In the genomic region with DNA sequence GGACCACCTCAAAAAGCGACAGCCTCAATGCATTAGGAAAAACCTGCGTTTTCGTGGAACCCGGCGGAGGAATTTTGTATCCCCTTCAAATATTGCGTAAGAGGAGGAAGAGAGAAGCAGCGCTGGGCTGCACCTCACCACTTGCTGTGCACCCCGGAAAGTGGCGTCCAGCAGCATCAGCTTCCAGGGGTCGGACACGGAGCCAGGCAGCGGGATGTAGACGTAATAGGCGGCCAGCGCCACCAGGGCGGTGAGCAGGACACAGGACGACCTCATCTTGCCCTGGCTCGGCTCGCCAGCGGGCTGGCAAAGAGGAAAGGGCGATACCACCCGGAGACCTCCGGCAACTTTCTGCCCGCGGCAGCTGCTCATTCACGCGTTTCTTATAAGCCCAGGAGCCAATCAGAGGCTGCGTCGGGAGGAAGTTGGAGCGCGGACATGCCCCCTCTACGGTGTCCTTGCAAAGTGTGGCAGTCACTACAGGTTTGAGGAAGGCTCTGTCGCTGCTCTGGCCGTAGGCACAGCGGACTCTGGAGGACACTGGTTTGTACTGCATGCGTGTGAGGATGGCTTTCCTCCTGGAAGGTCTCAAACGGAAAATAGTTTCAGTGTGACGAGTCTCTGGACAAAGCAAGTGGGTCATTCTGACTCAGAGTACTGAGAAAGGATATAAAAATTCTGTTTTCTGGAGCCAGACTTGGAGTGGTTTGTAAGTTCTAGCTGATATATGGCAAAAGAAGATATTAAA, we compare ENCODE assay signal across 1 cellular context.
TF ChIP-seq lines count a peak whose summit lies in the region.

A gene with protein sequence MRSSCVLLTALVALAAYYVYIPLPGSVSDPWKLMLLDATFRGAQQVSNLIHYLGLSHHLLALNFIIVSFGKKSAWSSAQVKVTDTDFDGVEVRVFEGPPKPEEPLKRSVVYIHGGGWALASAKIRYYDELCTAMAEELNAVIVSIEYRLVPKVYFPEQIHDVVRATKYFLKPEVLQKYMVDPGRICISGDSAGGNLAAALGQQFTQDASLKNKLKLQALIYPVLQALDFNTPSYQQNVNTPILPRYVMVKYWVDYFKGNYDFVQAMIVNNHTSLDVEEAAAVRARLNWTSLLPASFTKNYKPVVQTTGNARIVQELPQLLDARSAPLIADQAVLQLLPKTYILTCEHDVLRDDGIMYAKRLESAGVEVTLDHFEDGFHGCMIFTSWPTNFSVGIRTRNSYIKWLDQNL (minus strand): TSS at position 359 of the 748 bp plus-strand sequence. CDS start 83 bp downstream, at position 276.

TF ChIP-seq in HepG2, 621 proteins besides CTCF, POLR2A, EP300 and RAD21 (continued from another document and continues in another):
- TF ChIP-seq, protein P1, sequence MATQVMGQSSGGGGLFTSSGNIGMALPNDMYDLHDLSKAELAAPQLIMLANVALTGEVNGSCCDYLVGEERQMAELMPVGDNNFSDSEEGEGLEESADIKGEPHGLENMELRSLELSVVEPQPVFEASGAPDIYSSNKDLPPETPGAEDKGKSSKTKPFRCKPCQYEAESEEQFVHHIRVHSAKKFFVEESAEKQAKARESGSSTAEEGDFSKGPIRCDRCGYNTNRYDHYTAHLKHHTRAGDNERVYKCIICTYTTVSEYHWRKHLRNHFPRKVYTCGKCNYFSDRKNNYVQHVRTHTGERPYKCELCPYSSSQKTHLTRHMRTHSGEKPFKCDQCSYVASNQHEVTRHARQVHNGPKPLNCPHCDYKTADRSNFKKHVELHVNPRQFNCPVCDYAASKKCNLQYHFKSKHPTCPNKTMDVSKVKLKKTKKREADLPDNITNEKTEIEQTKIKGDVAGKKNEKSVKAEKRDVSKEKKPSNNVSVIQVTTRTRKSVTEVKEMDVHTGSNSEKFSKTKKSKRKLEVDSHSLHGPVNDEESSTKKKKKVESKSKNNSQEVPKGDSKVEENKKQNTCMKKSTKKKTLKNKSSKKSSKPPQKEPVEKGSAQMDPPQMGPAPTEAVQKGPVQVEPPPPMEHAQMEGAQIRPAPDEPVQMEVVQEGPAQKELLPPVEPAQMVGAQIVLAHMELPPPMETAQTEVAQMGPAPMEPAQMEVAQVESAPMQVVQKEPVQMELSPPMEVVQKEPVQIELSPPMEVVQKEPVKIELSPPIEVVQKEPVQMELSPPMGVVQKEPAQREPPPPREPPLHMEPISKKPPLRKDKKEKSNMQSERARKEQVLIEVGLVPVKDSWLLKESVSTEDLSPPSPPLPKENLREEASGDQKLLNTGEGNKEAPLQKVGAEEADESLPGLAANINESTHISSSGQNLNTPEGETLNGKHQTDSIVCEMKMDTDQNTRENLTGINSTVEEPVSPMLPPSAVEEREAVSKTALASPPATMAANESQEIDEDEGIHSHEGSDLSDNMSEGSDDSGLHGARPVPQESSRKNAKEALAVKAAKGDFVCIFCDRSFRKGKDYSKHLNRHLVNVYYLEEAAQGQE (IDR thresholded peaks at IDR 0.05; ENCODE audit: borderline replicate concordance in 1 of 2, low read depth in 1 of 2, low read length in 2 of 2), result peak in 1 of 2 experiments; percentile 46; a peak in 1 of 4 replicates
- TF ChIP-seq SYNCRIP (IDR thresholded peaks at IDR 0.05; ENCODE audit: insufficient read depth, low read depth, low read length) (no peak), MTF2 (CRISPR knock-in tag; IDR thresholded peaks at IDR 0.05; ENCODE audit: borderline replicate concordance) (no peak), ZIK1 (CRISPR knock-in tag; IDR thresholded peaks at IDR 0.05; ENCODE audit: borderline replicate concordance, low read depth) (no peak), SMAD9 (CRISPR knock-in tag; IDR thresholded peaks at IDR 0.05) (peak; percentile 55; the same call in 1 of the 2 replicates), ARNTL (CRISPR knock-in tag; IDR thresholded peaks at IDR 0.05) (no peak), CHD2 (IDR thresholded peaks at IDR 0.05; ENCODE audit: low read depth, low read length) (no peak), ZNF263 (CRISPR knock-in tag; IDR thresholded peaks at IDR 0.05) (no peak; the same call in 1 of the 2 replicates), ZSCAN29 (CRISPR knock-in tag; conservative IDR thresholded peaks at IDR 0.05) (no peak), CBFB (CRISPR knock-in tag; IDR thresholded peaks at IDR 0.05) (no peak), ZNF124 (CRISPR knock-in tag; IDR thresholded peaks at IDR 0.05) (0 out of 2 replicates have a peak, but pooled peaks have one; percentile 18), ZNF552 (CRISPR knock-in tag; IDR thresholded peaks at IDR 0.05; ENCODE audit: borderline replicate concordance) (no peak), SMYD3 (CRISPR knock-in tag; IDR thresholded peaks at IDR 0.05) (0 out of 2 replicates have a peak, but pooled peaks have one; percentile 29), ZNF567 (CRISPR knock-in tag; IDR thresholded peaks at IDR 0.05; ENCODE audit: borderline replicate concordance) (peak; percentile 23; the same call in 1 of the 2 replicates), ZNF446 (CRISPR knock-in tag; IDR thresholded peaks at IDR 0.05) (no peak), CBX1 (IDR thresholded peaks at IDR 0.05; ENCODE audit: low read depth) (no peak), AHR (CRISPR knock-in tag; IDR thresholded peaks at IDR 0.05) (peak; percentile 19; the same call in 1 of the 2 replicates), HOXA3 (CRISPR knock-in tag; IDR thresholded peaks at IDR 0.05) (peak; percentile 80), ZNF138 (CRISPR knock-in tag; IDR thresholded peaks at IDR 0.05; ENCODE audit: low read depth) (no peak), KAT2B (IDR thresholded peaks at IDR 0.05; ENCODE audit: borderline replicate concordance, low read depth, low read length) (no peak)
- TF ChIP-seq, protein P2, sequence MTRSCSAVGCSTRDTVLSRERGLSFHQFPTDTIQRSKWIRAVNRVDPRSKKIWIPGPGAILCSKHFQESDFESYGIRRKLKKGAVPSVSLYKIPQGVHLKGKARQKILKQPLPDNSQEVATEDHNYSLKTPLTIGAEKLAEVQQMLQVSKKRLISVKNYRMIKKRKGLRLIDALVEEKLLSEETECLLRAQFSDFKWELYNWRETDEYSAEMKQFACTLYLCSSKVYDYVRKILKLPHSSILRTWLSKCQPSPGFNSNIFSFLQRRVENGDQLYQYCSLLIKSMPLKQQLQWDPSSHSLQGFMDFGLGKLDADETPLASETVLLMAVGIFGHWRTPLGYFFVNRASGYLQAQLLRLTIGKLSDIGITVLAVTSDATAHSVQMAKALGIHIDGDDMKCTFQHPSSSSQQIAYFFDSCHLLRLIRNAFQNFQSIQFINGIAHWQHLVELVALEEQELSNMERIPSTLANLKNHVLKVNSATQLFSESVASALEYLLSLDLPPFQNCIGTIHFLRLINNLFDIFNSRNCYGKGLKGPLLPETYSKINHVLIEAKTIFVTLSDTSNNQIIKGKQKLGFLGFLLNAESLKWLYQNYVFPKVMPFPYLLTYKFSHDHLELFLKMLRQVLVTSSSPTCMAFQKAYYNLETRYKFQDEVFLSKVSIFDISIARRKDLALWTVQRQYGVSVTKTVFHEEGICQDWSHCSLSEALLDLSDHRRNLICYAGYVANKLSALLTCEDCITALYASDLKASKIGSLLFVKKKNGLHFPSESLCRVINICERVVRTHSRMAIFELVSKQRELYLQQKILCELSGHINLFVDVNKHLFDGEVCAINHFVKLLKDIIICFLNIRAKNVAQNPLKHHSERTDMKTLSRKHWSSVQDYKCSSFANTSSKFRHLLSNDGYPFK (CRISPR knock-in tag; IDR thresholded peaks at IDR 0.05; ENCODE audit: borderline replicate concordance), result peak; percentile 68; the same call in 1 of the 2 replicates
- TF ChIP-seq, protein P3, sequence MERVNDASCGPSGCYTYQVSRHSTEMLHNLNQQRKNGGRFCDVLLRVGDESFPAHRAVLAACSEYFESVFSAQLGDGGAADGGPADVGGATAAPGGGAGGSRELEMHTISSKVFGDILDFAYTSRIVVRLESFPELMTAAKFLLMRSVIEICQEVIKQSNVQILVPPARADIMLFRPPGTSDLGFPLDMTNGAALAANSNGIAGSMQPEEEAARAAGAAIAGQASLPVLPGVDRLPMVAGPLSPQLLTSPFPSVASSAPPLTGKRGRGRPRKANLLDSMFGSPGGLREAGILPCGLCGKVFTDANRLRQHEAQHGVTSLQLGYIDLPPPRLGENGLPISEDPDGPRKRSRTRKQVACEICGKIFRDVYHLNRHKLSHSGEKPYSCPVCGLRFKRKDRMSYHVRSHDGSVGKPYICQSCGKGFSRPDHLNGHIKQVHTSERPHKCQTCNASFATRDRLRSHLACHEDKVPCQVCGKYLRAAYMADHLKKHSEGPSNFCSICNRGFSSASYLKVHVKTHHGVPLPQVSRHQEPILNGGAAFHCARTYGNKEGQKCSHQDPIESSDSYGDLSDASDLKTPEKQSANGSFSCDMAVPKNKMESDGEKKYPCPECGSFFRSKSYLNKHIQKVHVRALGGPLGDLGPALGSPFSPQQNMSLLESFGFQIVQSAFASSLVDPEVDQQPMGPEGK (CRISPR knock-in tag; IDR thresholded peaks at IDR 0.05), result peak; percentile 34; the same call in 1 of the 2 replicates
- TF ChIP-seq, protein P4, sequence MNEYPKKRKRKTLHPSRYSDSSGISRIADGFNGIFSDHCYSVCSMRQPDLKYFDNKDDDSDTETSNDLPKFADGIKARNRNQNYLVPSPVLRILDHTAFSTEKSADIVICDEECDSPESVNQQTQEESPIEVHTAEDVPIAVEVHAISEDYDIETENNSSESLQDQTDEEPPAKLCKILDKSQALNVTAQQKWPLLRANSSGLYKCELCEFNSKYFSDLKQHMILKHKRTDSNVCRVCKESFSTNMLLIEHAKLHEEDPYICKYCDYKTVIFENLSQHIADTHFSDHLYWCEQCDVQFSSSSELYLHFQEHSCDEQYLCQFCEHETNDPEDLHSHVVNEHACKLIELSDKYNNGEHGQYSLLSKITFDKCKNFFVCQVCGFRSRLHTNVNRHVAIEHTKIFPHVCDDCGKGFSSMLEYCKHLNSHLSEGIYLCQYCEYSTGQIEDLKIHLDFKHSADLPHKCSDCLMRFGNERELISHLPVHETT (CRISPR knock-in tag; conservative IDR thresholded peaks at IDR 0.05), result no peak
- TF ChIP-seq, protein P5, sequence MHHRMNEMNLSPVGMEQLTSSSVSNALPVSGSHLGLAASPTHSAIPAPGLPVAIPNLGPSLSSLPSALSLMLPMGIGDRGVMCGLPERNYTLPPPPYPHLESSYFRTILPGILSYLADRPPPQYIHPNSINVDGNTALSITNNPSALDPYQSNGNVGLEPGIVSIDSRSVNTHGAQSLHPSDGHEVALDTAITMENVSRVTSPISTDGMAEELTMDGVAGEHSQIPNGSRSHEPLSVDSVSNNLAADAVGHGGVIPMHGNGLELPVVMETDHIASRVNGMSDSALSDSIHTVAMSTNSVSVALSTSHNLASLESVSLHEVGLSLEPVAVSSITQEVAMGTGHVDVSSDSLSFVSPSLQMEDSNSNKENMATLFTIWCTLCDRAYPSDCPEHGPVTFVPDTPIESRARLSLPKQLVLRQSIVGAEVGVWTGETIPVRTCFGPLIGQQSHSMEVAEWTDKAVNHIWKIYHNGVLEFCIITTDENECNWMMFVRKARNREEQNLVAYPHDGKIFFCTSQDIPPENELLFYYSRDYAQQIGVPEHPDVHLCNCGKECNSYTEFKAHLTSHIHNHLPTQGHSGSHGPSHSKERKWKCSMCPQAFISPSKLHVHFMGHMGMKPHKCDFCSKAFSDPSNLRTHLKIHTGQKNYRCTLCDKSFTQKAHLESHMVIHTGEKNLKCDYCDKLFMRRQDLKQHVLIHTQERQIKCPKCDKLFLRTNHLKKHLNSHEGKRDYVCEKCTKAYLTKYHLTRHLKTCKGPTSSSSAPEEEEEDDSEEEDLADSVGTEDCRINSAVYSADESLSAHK (CRISPR knock-in tag; IDR thresholded peaks at IDR 0.05; ENCODE audit: borderline replicate concordance), result no peak
- TF ChIP-seq, protein P6, sequence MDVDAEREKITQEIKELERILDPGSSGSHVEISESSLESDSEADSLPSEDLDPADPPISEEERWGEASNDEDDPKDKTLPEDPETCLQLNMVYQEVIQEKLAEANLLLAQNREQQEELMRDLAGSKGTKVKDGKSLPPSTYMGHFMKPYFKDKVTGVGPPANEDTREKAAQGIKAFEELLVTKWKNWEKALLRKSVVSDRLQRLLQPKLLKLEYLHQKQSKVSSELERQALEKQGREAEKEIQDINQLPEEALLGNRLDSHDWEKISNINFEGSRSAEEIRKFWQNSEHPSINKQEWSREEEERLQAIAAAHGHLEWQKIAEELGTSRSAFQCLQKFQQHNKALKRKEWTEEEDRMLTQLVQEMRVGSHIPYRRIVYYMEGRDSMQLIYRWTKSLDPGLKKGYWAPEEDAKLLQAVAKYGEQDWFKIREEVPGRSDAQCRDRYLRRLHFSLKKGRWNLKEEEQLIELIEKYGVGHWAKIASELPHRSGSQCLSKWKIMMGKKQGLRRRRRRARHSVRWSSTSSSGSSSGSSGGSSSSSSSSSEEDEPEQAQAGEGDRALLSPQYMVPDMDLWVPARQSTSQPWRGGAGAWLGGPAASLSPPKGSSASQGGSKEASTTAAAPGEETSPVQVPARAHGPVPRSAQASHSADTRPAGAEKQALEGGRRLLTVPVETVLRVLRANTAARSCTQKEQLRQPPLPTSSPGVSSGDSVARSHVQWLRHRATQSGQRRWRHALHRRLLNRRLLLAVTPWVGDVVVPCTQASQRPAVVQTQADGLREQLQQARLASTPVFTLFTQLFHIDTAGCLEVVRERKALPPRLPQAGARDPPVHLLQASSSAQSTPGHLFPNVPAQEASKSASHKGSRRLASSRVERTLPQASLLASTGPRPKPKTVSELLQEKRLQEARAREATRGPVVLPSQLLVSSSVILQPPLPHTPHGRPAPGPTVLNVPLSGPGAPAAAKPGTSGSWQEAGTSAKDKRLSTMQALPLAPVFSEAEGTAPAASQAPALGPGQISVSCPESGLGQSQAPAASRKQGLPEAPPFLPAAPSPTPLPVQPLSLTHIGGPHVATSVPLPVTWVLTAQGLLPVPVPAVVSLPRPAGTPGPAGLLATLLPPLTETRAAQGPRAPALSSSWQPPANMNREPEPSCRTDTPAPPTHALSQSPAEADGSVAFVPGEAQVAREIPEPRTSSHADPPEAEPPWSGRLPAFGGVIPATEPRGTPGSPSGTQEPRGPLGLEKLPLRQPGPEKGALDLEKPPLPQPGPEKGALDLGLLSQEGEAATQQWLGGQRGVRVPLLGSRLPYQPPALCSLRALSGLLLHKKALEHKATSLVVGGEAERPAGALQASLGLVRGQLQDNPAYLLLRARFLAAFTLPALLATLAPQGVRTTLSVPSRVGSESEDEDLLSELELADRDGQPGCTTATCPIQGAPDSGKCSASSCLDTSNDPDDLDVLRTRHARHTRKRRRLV (CRISPR knock-in tag; IDR thresholded peaks at IDR 0.05), result peak; percentile 86
- TF ChIP-seq, protein P7, sequence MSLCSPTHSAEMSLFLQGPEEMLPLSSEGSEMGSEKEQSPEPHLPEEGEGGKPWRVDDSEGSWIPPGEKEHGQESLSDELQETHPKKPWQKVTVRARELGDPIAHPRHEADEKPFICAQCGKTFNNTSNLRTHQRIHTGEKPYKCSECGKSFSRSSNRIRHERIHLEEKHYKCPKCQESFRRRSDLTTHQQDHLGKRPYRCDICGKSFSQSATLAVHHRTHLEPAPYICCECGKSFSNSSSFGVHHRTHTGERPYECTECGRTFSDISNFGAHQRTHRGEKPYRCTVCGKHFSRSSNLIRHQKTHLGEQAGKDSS (CRISPR knock-in tag; IDR thresholded peaks at IDR 0.05; ENCODE audit: borderline replicate concordance, low read depth), result no peak; the same call in 1 of the 2 replicates
- TF ChIP-seq, protein P8, sequence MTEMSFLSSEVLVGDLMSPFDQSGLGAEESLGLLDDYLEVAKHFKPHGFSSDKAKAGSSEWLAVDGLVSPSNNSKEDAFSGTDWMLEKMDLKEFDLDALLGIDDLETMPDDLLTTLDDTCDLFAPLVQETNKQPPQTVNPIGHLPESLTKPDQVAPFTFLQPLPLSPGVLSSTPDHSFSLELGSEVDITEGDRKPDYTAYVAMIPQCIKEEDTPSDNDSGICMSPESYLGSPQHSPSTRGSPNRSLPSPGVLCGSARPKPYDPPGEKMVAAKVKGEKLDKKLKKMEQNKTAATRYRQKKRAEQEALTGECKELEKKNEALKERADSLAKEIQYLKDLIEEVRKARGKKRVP (CRISPR knock-in tag; IDR thresholded peaks at IDR 0.05), result no peak; a peak in 1 of 4 replicates
